In genomic region chr2:238865015-238865719, GRCh38 we compare ENCODE assay signal across 12 cellular contexts. TPM values are rescaled to one million over a fixed set of nuclear protein-coding genes. Genes with fewer than 3 reads are reported as not detected.
DNase-seq lines count a peak whose midpoint lies in the region; ATAC-seq and TF ChIP-seq lines count a peak whose summit lies in the region.
"Had no signal": no experiment of that assay in that cellular context is flagged by ENCODE, and none has a peak within 500 bp of the region (broad histone marks: within the 10 kb centered on the region; RNA-seq: fewer than 3 reads in every experiment).

No MANE protein-coding gene starts in this region.

- no peaks in the 10 kb centered on the region for H3K9me3 Mint-ChIP-seq in progenitor cell of endocrine pancreas (ENCODE audit: low read depth)
- H3K9me3 Mint-ChIP-seq in activated naive CD4-positive, alpha-beta T cell treated with anti-CD3 and anti-CD28 coated beads, Interleukin-2, amount 10 ng/mL, durations not matched to agents 7 days and 5 days = peaks cover 2% of the 10 kb centered on the region
- H3K9me3 Mint-ChIP-seq in activated naive CD4-positive, alpha-beta T cell treated with anti-CD3 and anti-CD28 coated beads for 36 hours = no peaks in the 10 kb centered on the region
- H3K9me3 Mint-ChIP-seq: activated T-helper 1 cell treated with anti-CD3 and anti-CD28 coated beads, Interleukin-12 subunit alpha, Interleukin-12 subunit beta, Interleukin-2, Interleukin-4 antibody, amounts not matched to agents 30 ng/mL and 10 ng/mL and 1 ng/mL, durations not matched to agents 14 hours and 24 hours and 36 hours had no signal

- H3K9ac ChIP-seq in fibroblast of lung (ENCODE audit: insufficient read depth, low read length) = no peak overlapping the region

- H3K4me1 Mint-ChIP-seq in progenitor cell of endocrine pancreas (ENCODE audit: low read depth) = peaks cover 8% of the 10 kb centered on the region
- H3K4me1 Mint-ChIP-seq in activated naive CD4-positive, alpha-beta T cell treated with anti-CD3 and anti-CD28 coated beads, Interleukin-2, amount 10 ng/mL, durations not matched to agents 7 days and 5 days = no peaks in the 10 kb centered on the region
- H3K4me1 Mint-ChIP-seq in activated naive CD4-positive, alpha-beta T cell treated with anti-CD3 and anti-CD28 coated beads for 36 hours (ENCODE audit: low read depth) = peaks cover 3% of the 10 kb centered on the region

- peaks cover 70% of the 10 kb centered on the region for H3K79me2 ChIP-seq in fibroblast of lung (ENCODE audit: control insufficient read depth, insufficient read depth, low read length)

- H3K4me3 ChIP-seq in AG10803 (ENCODE audit: low read length) = peak overlapping the region; percentile 35
- peak overlapping the region in 1 of 4 experiments; percentile 42 for H3K4me3 ChIP-seq in fibroblast of lung (replicated peaks in 1 of 4; ENCODE audit: control extremely low read depth in 1 of 4, insufficient read depth in 1 of 4, low read depth in 3 of 4, low read length in 4 of 4)

- H3K4me2 ChIP-seq in fibroblast of lung (ENCODE audit: extremely low read depth, insufficient read depth, low read length) = peak overlapping the region; percentile 81

- ATAC-seq in GM21529 (IDR thresholded peaks at IDR 0.05; ENCODE audit: unreplicated experiment) (no peak), HG02588 (IDR thresholded peaks at IDR 0.05; ENCODE audit: unreplicated experiment) (no peak)

- H3K27ac Mint-ChIP-seq in progenitor cell of endocrine pancreas = peak overlapping the region; percentile 29
- H3K27ac Mint-ChIP-seq in activated naive CD4-positive, alpha-beta T cell treated with anti-CD3 and anti-CD28 coated beads, Interleukin-2, amount 10 ng/mL, durations not matched to agents 7 days and 5 days = no peak overlapping the region
- H3K27ac Mint-ChIP-seq in activated naive CD4-positive, alpha-beta T cell treated with anti-CD3 and anti-CD28 coated beads for 36 hours = no peak overlapping the region
- H3K27ac Mint-ChIP-seq: activated T-helper 1 cell treated with anti-CD3 and anti-CD28 coated beads, Interleukin-12 subunit alpha, Interleukin-12 subunit beta, Interleukin-2, Interleukin-4 antibody, amounts not matched to agents 30 ng/mL and 10 ng/mL and 1 ng/mL, durations not matched to agents 14 hours and 24 hours and 36 hours had no signal

- CTCF ChIA-PET in activated naive CD4-positive, alpha-beta T cell treated with anti-CD3 and anti-CD28 coated beads, Interleukin-2, amount 10 ng/mL, durations not matched to agents 7 days and 5 days (lab: Charles Lee) = no interaction called here
- CTCF ChIA-PET in activated naive CD4-positive, alpha-beta T cell treated with anti-CD3 and anti-CD28 coated beads for 36 hours (lab: Charles Lee) = no interaction called here

- H4K20me1 ChIP-seq in fibroblast of lung (ENCODE audit: control insufficient read depth, extremely low read depth, insufficient read depth, low read length) = no peaks in the 10 kb centered on the region

- H3K27me3 ChIP-seq in fibroblast of lung (ENCODE audit: control insufficient read depth, insufficient read depth, low read length) = no peaks in the 10 kb centered on the region

- H3K36me3 ChIP-seq in fibroblast of lung (ENCODE audit: control insufficient read depth, insufficient read depth, low read length) = peaks cover 7% of the 10 kb centered on the region

- no peaks in the 10 kb centered on the region for H3K36me3 Mint-ChIP-seq in progenitor cell of endocrine pancreas (ENCODE audit: insufficient read depth)
- no peaks in the 10 kb centered on the region for H3K36me3 Mint-ChIP-seq in activated naive CD4-positive, alpha-beta T cell treated with anti-CD3 and anti-CD28 coated beads, Interleukin-2, amount 10 ng/mL, durations not matched to agents 7 days and 5 days
- H3K36me3 Mint-ChIP-seq in activated naive CD4-positive, alpha-beta T cell treated with anti-CD3 and anti-CD28 coated beads for 36 hours (ENCODE audit: low read depth) = no peaks in the 10 kb centered on the region

- DNase-seq in AG10803 (ENCODE audit: low read depth) (peak; percentile 40), NCI-H2171 treated with DMSO at 0.1 percent for 48 hours (lab: John Stamatoyannopoulos, UW) (peak; percentile 79), fibroblast of lung (ENCODE audit: low read depth in 2 of 2) (no peak), progenitor cell of endocrine pancreas (ENCODE audit: low spot score, unreplicated experiment) (no peak)
- no peak for DNase-seq in activated naive CD4-positive, alpha-beta T cell treated with anti-CD3 and anti-CD28 coated beads, Interleukin-2, amount 10 ng/mL, durations not matched to agents 7 days and 5 days
- DNase-seq in activated naive CD4-positive, alpha-beta T cell treated with anti-CD3 and anti-CD28 coated beads for 36 hours = no peak
- DNase-seq: NCI-H1105 treated with DMSO at 0.1 percent for 48 hours; stimulated activated CD4-positive, alpha-beta T cell treated with anti-CD3 and anti-CD28 coated beads, Interleukin-12 subunit alpha, Interleukin-12 subunit beta, amount 100 ng/mL, for 4 hours had no signal

- TF ChIP-seq CTCF in AG10803 (conservative IDR thresholded peaks at IDR 0.05; ENCODE audit: low read length) (no peak), fibroblast of lung (conservative IDR thresholded peaks at IDR 0.05 in 1 of 2, IDR thresholded peaks at IDR 0.05 in 1 of 2; ENCODE audit: low read depth in 1 of 2, low read length in 2 of 2) (no peak), progenitor cell of endocrine pancreas (IDR thresholded peaks at IDR 0.05; ENCODE audit: unreplicated experiment) (no peak)

- peaks cover 51% of the 10 kb centered on the region for H3K4me1 ChIP-seq in fibroblast of lung (ENCODE audit: control insufficient read depth, extremely low read depth, insufficient read depth, low read length)

- no peaks in the 10 kb centered on the region for H3K9me3 ChIP-seq in fibroblast of lung (ENCODE audit: control insufficient read depth, insufficient read depth, low read depth, low read length)

- no peak overlapping the region for H2AFZ ChIP-seq in fibroblast of lung (ENCODE audit: low read length)

- peaks cover 8% of the 10 kb centered on the region for H3K27me3 Mint-ChIP-seq in progenitor cell of endocrine pancreas
- peaks cover 15% of the 10 kb centered on the region for H3K27me3 Mint-ChIP-seq in activated naive CD4-positive, alpha-beta T cell treated with anti-CD3 and anti-CD28 coated beads, Interleukin-2, amount 10 ng/mL, durations not matched to agents 7 days and 5 days
- peaks cover 19% of the 10 kb centered on the region for H3K27me3 Mint-ChIP-seq in activated naive CD4-positive, alpha-beta T cell treated with anti-CD3 and anti-CD28 coated beads for 36 hours (ENCODE audit: low read depth)

- intact Hi-C loops in activated naive CD4-positive, alpha-beta T cell treated with anti-CD3 and anti-CD28 coated beads for 36 hours (cut with micrococcal nuclease) = no loop called here

- no peak overlapping the region for H3K4me3 Mint-ChIP-seq in progenitor cell of endocrine pancreas (ENCODE audit: low read depth)
- no peak overlapping the region for H3K4me3 Mint-ChIP-seq in activated naive CD4-positive, alpha-beta T cell treated with anti-CD3 and anti-CD28 coated beads, Interleukin-2, amount 10 ng/mL, durations not matched to agents 7 days and 5 days
- H3K4me3 Mint-ChIP-seq in activated naive CD4-positive, alpha-beta T cell treated with anti-CD3 and anti-CD28 coated beads for 36 hours = no peak overlapping the region
- H3K4me3 Mint-ChIP-seq: activated T-helper 1 cell treated with anti-CD3 and anti-CD28 coated beads, Interleukin-12 subunit alpha, Interleukin-12 subunit beta, Interleukin-2, Interleukin-4 antibody, amounts not matched to agents 30 ng/mL and 10 ng/mL and 1 ng/mL, durations not matched to agents 14 hours and 24 hours and 36 hours had no signal

- peak overlapping the region; percentile 76 for H3K27ac ChIP-seq in fibroblast of lung (ENCODE audit: insufficient read depth, low read length)

RNA-seq across cellular contexts. Expression of gene TWIST2, which starts 17.3 kb away (rescaled TPM):
- total RNA-seq in fibroblast of lung (36.0 and 118 TPM in 2 replicates), progenitor cell of endocrine pancreas (not detected in 2 replicates)
- 85.2 and 97.7 TPM in 2 replicates for polyA plus RNA-seq in fibroblast of lung
- polyA plus RNA-seq in fibroblast of lung (2012) = 83.8 and 115 TPM in 2 replicates
- 24.2 and 33.9 TPM in 2 replicates for polyA minus RNA-seq in fibroblast of lung (ENCODE audit: low replicate concordance)
- not detected for total RNA-seq in activated naive CD4-positive, alpha-beta T cell treated with anti-CD3 and anti-CD28 coated beads for 36 hours
- total RNA-seq: activated T-helper 1 cell treated with anti-CD3 and anti-CD28 coated beads, Interleukin-12 subunit alpha, Interleukin-12 subunit beta, Interleukin-2, Interleukin-4 antibody, amounts not matched to agents 30 ng/mL and 10 ng/mL and 1 ng/mL, durations not matched to agents 14 hours and 24 hours and 36 hours; SK-MEL-5 had no signal

Comparison
In these comparisons a context has a peak if more than half of its experiments do, and no peak if none do; other contexts are left out.
1. DNase-seq: peak in AG10803 (single experiment) and NCI-H2171 treated with DMSO at 0.1 percent for 48 hours (single experiment); none in fibroblast of lung (0 of 2), progenitor cell of endocrine pancreas (single experiment), activated naive CD4-positive, alpha-beta T cell treated with anti-CD3 and anti-CD28 coated beads, Interleukin-2, amount 10 ng/mL, durations not matched to agents 7 days and 5 days (single experiment) and activated naive CD4-positive, alpha-beta T cell treated with anti-CD3 and anti-CD28 coated beads for 36 hours (single experiment).
2. RNA of gene TWIST2, which starts 17.3 kb away (total RNA-seq): 36.0 to 118 TPM in fibroblast of lung; not detected in progenitor cell of endocrine pancreas and not detected in activated naive CD4-positive, alpha-beta T cell treated with anti-CD3 and anti-CD28 coated beads for 36 hours; every median in the first group is over 10 times any median in the second.